10 cellular contexts compared by ENCODE assay signal in the genomic region with DNA sequence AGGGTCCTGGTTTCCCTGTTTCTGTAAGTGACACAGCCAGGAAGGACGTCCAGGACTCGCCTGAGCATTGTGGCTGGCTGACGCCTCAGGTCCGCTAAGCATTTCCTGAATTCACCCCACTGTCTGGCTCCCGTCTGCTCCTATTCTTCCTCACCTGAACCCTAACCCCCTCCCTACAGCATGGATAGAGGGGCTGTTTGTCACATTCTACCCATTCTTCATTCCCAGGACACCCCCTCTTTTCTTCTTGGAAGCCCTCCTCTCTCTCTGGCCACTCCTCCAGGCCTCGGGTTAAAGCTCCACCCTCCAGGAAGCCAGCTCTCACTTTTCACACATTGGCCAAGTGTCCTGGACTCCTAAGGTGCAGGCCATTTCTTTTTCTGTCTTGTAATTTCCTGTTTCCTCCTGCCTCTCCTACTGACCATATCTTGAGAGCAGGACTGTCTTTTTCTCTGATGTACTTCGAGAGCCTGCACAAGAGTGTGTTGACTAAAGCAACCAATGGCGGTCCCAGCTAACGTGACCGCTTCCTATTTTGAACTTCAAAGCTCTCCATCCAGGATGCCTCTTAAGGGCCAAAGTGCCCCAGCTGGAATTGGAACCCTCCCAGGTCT. TPM values are rescaled to one million over a fixed set of nuclear protein-coding genes. Genes with fewer than 3 reads are reported as not detected.
A peak's percentile ranks its signal among the peaks of the same experiment; 100 is the strongest.
DNase-seq lines count a peak whose midpoint lies in the region; ATAC-seq, FAIRE-seq and TF ChIP-seq lines count a peak whose summit lies in the region.
"Had no signal": no experiment of that assay in that cellular context is flagged by ENCODE, and none has a peak within 500 bp of the region (broad histone marks: within the 10 kb centered on the region; RNA-seq: fewer than 3 reads in every experiment).

No MANE protein-coding gene starts in this region.

- TF ChIP-seq RAD21 in HepG2 (CRISPR knock-in tag; IDR thresholded peaks at IDR 0.05) = no peak

- CTCF ChIA-PET in mammary epithelial cell (lab: Charles Lee; ENCODE audit: low non-redundant PET) = no interaction called here
- CTCF ChIA-PET in HepG2 (lab: Yijun Ruan, JAX; ENCODE audit: low intra/inter-chr PET ratio, low total read pairs) = no interaction called here

- in situ Hi-C loops in mammary epithelial cell (cut with MboI; ENCODE audit: low sequenced_read_pairs in 2 of 2) = no loop called here
- in situ Hi-C loops in HepG2 (cut with HindIII; ENCODE audit: extremely low pct_ligation_motif_present, low pct_unique_long_range_greater_than_20kb) = no loop called here

- H2AFZ ChIP-seq in mammary epithelial cell (ENCODE audit: low read depth, low read length) (no peak overlapping the region), HepG2 (ENCODE audit: low read length) (peak overlapping the region; percentile 98)

- H4K20me1 ChIP-seq in mammary epithelial cell (ENCODE audit: insufficient read depth, low read length) (no peaks in the 10 kb centered on the region), HepG2 (ENCODE audit: insufficient read depth, low read length) (no peaks in the 10 kb centered on the region)

- peak; percentile 58 for FAIRE-seq in HepG2 (lab: Jason Lieb, UNC)

- peak overlapping the region in 1 of 2 donors; percentile 55 for H3K27ac ChIP-seq in breast epithelium
- no peak overlapping the region for H3K27ac ChIP-seq in mammary epithelial cell (ENCODE audit: insufficient read depth, low read depth, low read length)
- H3K27ac ChIP-seq in HepG2 (ENCODE audit: extremely low read length, insufficient read depth, low read length) = no peak overlapping the region
- H3K27ac ChIP-seq in uterus = peak overlapping the region; percentile 22 to 45

- peak; percentile 82 for ATAC-seq in HepG2
- ATAC-seq in GM19395 (IDR thresholded peaks at IDR 0.05; ENCODE audit: unreplicated experiment) = no peak
- ATAC-seq in GM21529 (IDR thresholded peaks at IDR 0.05; ENCODE audit: unreplicated experiment) = no peak

- dilution Hi-C loops in mammary epithelial cell (cut with HindIII; ENCODE audit: low sequenced_read_pairs) = no loop called here

- H3K9me3 ChIP-seq in breast epithelium = no peaks in the 10 kb centered on the region
- H3K9me3 ChIP-seq in mammary epithelial cell (replicated peaks; ENCODE audit: insufficient read depth, low read length) = no peaks in the 10 kb centered on the region
- no peaks in the 10 kb centered on the region for H3K9me3 ChIP-seq in HepG2 (ENCODE audit: low read length)
- H3K9me3 ChIP-seq in uterus = no peaks in the 10 kb centered on the region

- H3K79me2 ChIP-seq in mammary epithelial cell (ENCODE audit: insufficient read depth, low read length) (no peaks in the 10 kb centered on the region), HepG2 (ENCODE audit: insufficient read depth, low read length) (no peaks in the 10 kb centered on the region)

- H3K4me3 ChIP-seq in breast epithelium = peak overlapping the region in 2 of 3 donors; percentile 1 to 22
- no peak overlapping the region for H3K4me3 ChIP-seq in mammary epithelial cell (replicated peaks in 1 of 3; ENCODE audit: insufficient read depth in 1 of 3, low read depth in 2 of 3, low read length in 3 of 3)
- H3K4me3 ChIP-seq in choroid plexus epithelial cell (ENCODE audit: low read depth, low read length) = peak overlapping the region; percentile 22
- H3K4me3 ChIP-seq in HepG2 (replicated peaks in 1 of 3; ENCODE audit: insufficient read depth in 1 of 3, low read depth in 2 of 3, low read length in 3 of 3) = peak overlapping the region; percentile 44 to 70 (median 63)
- no peak overlapping the region for H3K4me3 ChIP-seq in uterus

- TF ChIP-seq CTCF in breast epithelium (IDR thresholded peaks at IDR 0.05) (no peak), mammary epithelial cell (conservative IDR thresholded peaks at IDR 0.05 in 1 of 2, IDR thresholded peaks at IDR 0.05 in 1 of 2; ENCODE audit: extremely low read depth in 1 of 2, insufficient read depth in 1 of 2, low read depth in 1 of 2, low read length in 2 of 2) (no peak), choroid plexus epithelial cell (conservative IDR thresholded peaks at IDR 0.05; ENCODE audit: low read depth, low read length) (no peak), HepG2 (CRISPR knock-in tag; IDR thresholded peaks at IDR 0.05) (peak; percentile 6; the same call in 1 of the 2 replicates), uterus (IDR thresholded peaks at IDR 0.05) (no peak)

- 88% methylated on average over 9 of the region's 10 CpGs for WGBS in mammary epithelial cell (ENCODE audit: low coverage, missing lambda C conversion rate)
- under 1% methylated on average over 10 of the region's 10 CpGs for WGBS in HepG2 (ENCODE audit: low lambda C conversion rate)

- no TSS peak for BruUV-seq in mammary epithelial cell (replicated peaks; lab: Mats Ljungman, UMichigan)
- BruUV-seq in HepG2 (replicated peaks; lab: Mats Ljungman, UMichigan) = no TSS peak

- H3K36me3 ChIP-seq in breast epithelium = no peaks in the 10 kb centered on the region
- no peaks in the 10 kb centered on the region for H3K36me3 ChIP-seq in mammary epithelial cell (ENCODE audit: insufficient read depth, low read length)
- no peaks in the 10 kb centered on the region for H3K36me3 ChIP-seq in HepG2 (replicated peaks in 1 of 2; ENCODE audit: control insufficient read depth in 1 of 2, insufficient read depth in 2 of 2, low read length in 2 of 2)
- no peaks in the 10 kb centered on the region for H3K36me3 ChIP-seq in uterus

- TF ChIP-seq POLR2A in breast epithelium (IDR thresholded peaks at IDR 0.05) (no peak), HepG2 (IDR thresholded peaks at IDR 0.05; ENCODE audit: insufficient read depth in 1 of 2, low read depth in 2 of 2, low read length in 2 of 2) (peak in 1 of 2 experiments; percentile 46; a peak in 1 of 4 replicates), uterus (IDR thresholded peaks at IDR 0.05) (no peak)

- DNase-seq in breast epithelium (ENCODE audit: low spot score in 2 of 2) = no peak
- no peak for DNase-seq in mammary epithelial cell
- peak; percentile 45 for DNase-seq in choroid plexus epithelial cell (ENCODE audit: low read depth)
- no peak for DNase-seq in HepG2 (ENCODE audit: low spot score)
- DNase-seq in uterus = no peak
- DNase-seq in HK-2 (ENCODE audit: unreplicated experiment) = no peak
- DNase-seq: central memory CD4-positive, alpha-beta T cell; mesenchymal stem cell had no signal

- no peaks in the 10 kb centered on the region for H3K4me1 ChIP-seq in breast epithelium
- H3K4me1 ChIP-seq in mammary epithelial cell (ENCODE audit: insufficient read depth, low read length) = no peaks in the 10 kb centered on the region
- H3K4me1 ChIP-seq in HepG2 (ENCODE audit: insufficient read depth, low read length) = peaks cover 58% of the 10 kb centered on the region
- H3K4me1 ChIP-seq in uterus = no peaks in the 10 kb centered on the region

- H3K27me3 ChIP-seq in breast epithelium (no peaks in the 10 kb centered on the region), mammary epithelial cell (ENCODE audit: insufficient read depth, low read length) (no peaks in the 10 kb centered on the region), HepG2 (ENCODE audit: control insufficient read depth in 1 of 2, insufficient read depth in 2 of 2, low read length in 2 of 2) (peaks cover 0 to 5% of the 10 kb centered on the region in 2 experiments; a peak in 2 of 5 replicates), uterus (no peaks in the 10 kb centered on the region)

- TF ChIP-seq EP300 in HepG2 (IDR thresholded peaks at IDR 0.05; ENCODE audit: low read depth in 2 of 2, low read length in 2 of 2) = no peak
- no peak for TF ChIP-seq EP300 in HepG2 (CRISPR knock-in tag; IDR thresholded peaks at IDR 0.05; ENCODE audit: borderline replicate concordance)

- intact Hi-C loops in breast epithelium (cut with DNase I; ENCODE audit: low total_unique reads) = no loop called here
- intact Hi-C loops in mammary epithelial cell (cut with micrococcal nuclease) = no loop called here
- intact Hi-C loops in HepG2 (cut with micrococcal nuclease; ENCODE audit: unreplicated experiment) = no loop called here
- intact Hi-C loops in uterus (cut with DNase I; ENCODE audit: low total_unique reads) = no loop called here

- H3K4me2 ChIP-seq in mammary epithelial cell (ENCODE audit: insufficient read depth, low read depth, low read length) (no peak overlapping the region), HepG2 (ENCODE audit: low read depth, low read length) (peak overlapping the region; percentile 98)

- no peak overlapping the region for H3K9ac ChIP-seq in mammary epithelial cell (ENCODE audit: insufficient read depth, low read length)
- H3K9ac ChIP-seq in HepG2 (ENCODE audit: insufficient read depth, low read depth, low read length) = peak overlapping the region; percentile 45

- POLR2A ChIA-PET in HepG2 (lab: Yijun Ruan, JAX) = interaction anchor here (0.7 to 2.3 kb wide), 22 partner anchors 8 to 563 kb away, joined by 3 to 15 read pairs (median 4); a partner anchor contains a TSS

RNA-seq across cellular contexts. Expression of a gene that starts 24.2 kb away (rescaled TPM):
- total RNA-seq in breast epithelium (1 to 10 TPM in 2 of 3 donors, under 1 TPM in 1; 0.88 to 3.4 (median 2.9) TPM), mammary epithelial cell (under 1 TPM in 1 of 2 donors, not detected in 1; 0.17 TPM), HepG2 (2016; rRNA removed; fragmentation: Illumina TruSeq; extraction: Trizol) (not detected in 2 replicates), uterus (not detected)
- polyA plus RNA-seq in mammary epithelial cell (0.12 TPM), HepG2 (2011; rRNA removed) (0.14 TPM in 1 of 2 replicates, not detected in the other)
- polyA minus RNA-seq in mammary epithelial cell = not detected
- total RNA-seq in HepG2 (2016; cell fraction: cytosol; rRNA removed; fragmentation: Illumina TruSeq; extraction: Trizol; ENCODE audit: low read depth) = not detected in 2 replicates
- total RNA-seq in HepG2 (2016; cell fraction: insoluble cytoplasmic fraction; rRNA removed; fragmentation: Illumina TruSeq; extraction: Trizol) = not detected in 2 replicates
- not detected in 2 replicates for total RNA-seq in HepG2 (2016; cell fraction: membrane; rRNA removed; fragmentation: Illumina TruSeq; extraction: Trizol)
- not detected in 2 replicates for total RNA-seq in HepG2 (2016; cell fraction: nucleus; rRNA removed; fragmentation: Illumina TruSeq; extraction: Trizol)
- 0.09 TPM in 1 of 2 replicates, not detected in the other for polyA plus RNA-seq in HepG2 (2011; cell fraction: cytosol; rRNA removed)
- 0.24 TPM in 1 of 2 replicates, not detected in the other for polyA plus RNA-seq in HepG2 (2011; cell fraction: nucleus; rRNA removed)
- not detected in 2 replicates for polyA plus RNA-seq in HepG2 (2012)
- polyA plus RNA-seq in HepG2 (2016; cell fraction: cytosol; fragmentation: Illumina TruSeq; extraction: Trizol; ENCODE audit: low read depth) = not detected in 2 replicates
- polyA plus RNA-seq in HepG2 (2016; cell fraction: insoluble cytoplasmic fraction; fragmentation: Illumina TruSeq; extraction: Trizol; ENCODE audit: low read depth) = not detected in 2 replicates
- polyA plus RNA-seq in HepG2 (2016; cell fraction: membrane; fragmentation: Illumina TruSeq; extraction: Trizol; ENCODE audit: low read depth) = not detected in 2 replicates
- not detected in 2 replicates for polyA plus RNA-seq in HepG2 (2016; cell fraction: nucleus; fragmentation: Illumina TruSeq; extraction: Trizol; ENCODE audit: insufficient read depth, low read depth)
- not detected in 2 replicates for polyA minus RNA-seq in HepG2 (2011; rRNA and poly(A)+ RNA removed; ENCODE audit: low replicate concordance)
- polyA minus RNA-seq in HepG2 (2011; cell fraction: cytosol; rRNA and poly(A)+ RNA removed) = not detected in 2 replicates
- polyA minus RNA-seq in HepG2 (2011; cell fraction: nucleus; rRNA and poly(A)+ RNA removed) = not detected in 2 replicates

RNA-seq across cellular contexts. Expression of a gene that starts 30.9 kb away (rescaled TPM):
- 100 to 1,000 TPM; 106 to 140 (median 110) TPM for total RNA-seq in breast epithelium
- total RNA-seq in mammary epithelial cell = 10 to 100 TPM; 45.7 to 55.5 TPM
- 156 TPM for polyA plus RNA-seq in mammary epithelial cell
- polyA minus RNA-seq in mammary epithelial cell = 157 TPM
- 23.1 and 43.2 TPM in 2 replicates for total RNA-seq in HepG2 (2016; rRNA removed; fragmentation: Illumina TruSeq; extraction: Trizol)
- total RNA-seq in HepG2 (2016; cell fraction: cytosol; rRNA removed; fragmentation: Illumina TruSeq; extraction: Trizol; ENCODE audit: low read depth) = 19.7 and 24.6 TPM in 2 replicates
- total RNA-seq in HepG2 (2016; cell fraction: insoluble cytoplasmic fraction; rRNA removed; fragmentation: Illumina TruSeq; extraction: Trizol) = 22.9 and 41.9 TPM in 2 replicates
- total RNA-seq in HepG2 (2016; cell fraction: membrane; rRNA removed; fragmentation: Illumina TruSeq; extraction: Trizol) = 37.5 and 40.9 TPM in 2 replicates
- total RNA-seq in HepG2 (2016; cell fraction: nucleus; rRNA removed; fragmentation: Illumina TruSeq; extraction: Trizol) = 42.6 and 53.1 TPM in 2 replicates
- 95.5 and 106 TPM in 2 replicates for polyA plus RNA-seq in HepG2 (2011; rRNA removed)
- polyA plus RNA-seq in HepG2 (2011; cell fraction: cytosol; rRNA removed) = 92.8 and 113 TPM in 2 replicates
- polyA plus RNA-seq in HepG2 (2011; cell fraction: nucleus; rRNA removed) = 132 and 138 TPM in 2 replicates
- 38.8 and 43.9 TPM in 2 replicates for polyA plus RNA-seq in HepG2 (2012)
- 32.1 and 36.6 TPM in 2 replicates for polyA plus RNA-seq in HepG2 (2016; cell fraction: cytosol; fragmentation: Illumina TruSeq; extraction: Trizol; ENCODE audit: low read depth)
- 35.2 and 35.6 TPM in 2 replicates for polyA plus RNA-seq in HepG2 (2016; cell fraction: insoluble cytoplasmic fraction; fragmentation: Illumina TruSeq; extraction: Trizol; ENCODE audit: low read depth)
- 48.6 and 49.6 TPM in 2 replicates for polyA plus RNA-seq in HepG2 (2016; cell fraction: membrane; fragmentation: Illumina TruSeq; extraction: Trizol; ENCODE audit: low read depth)
- polyA plus RNA-seq in HepG2 (2016; cell fraction: nucleus; fragmentation: Illumina TruSeq; extraction: Trizol; ENCODE audit: insufficient read depth, low read depth) = 82.7 and 90.9 TPM in 2 replicates
- 236 and 248 TPM in 2 replicates for polyA minus RNA-seq in HepG2 (2011; rRNA and poly(A)+ RNA removed; ENCODE audit: low replicate concordance)
- polyA minus RNA-seq in HepG2 (2011; cell fraction: cytosol; rRNA and poly(A)+ RNA removed) = 35.4 and 40.0 TPM in 2 replicates
- 37.0 and 39.3 TPM in 2 replicates for polyA minus RNA-seq in HepG2 (2011; cell fraction: nucleus; rRNA and poly(A)+ RNA removed)
- total RNA-seq in uterus = 100 to 1,000 TPM in 2 of 4 donors, 10 to 100 TPM in 2; 29.9 to 150 (median 95.1) TPM

RNA-seq across cellular contexts. Expression of a gene that starts 33.9 kb away (rescaled TPM):
- 1 to 10 TPM; 1.1 to 3.8 (median 2.9) TPM for total RNA-seq in breast epithelium
- 1 to 10 TPM in 1 of 2 donors, not detected in 1; 2.0 TPM for total RNA-seq in mammary epithelial cell
- polyA plus RNA-seq in mammary epithelial cell = not detected
- polyA minus RNA-seq in mammary epithelial cell = 1.3 TPM
- 0.07 TPM in 1 of 2 replicates, not detected in the other for total RNA-seq in HepG2 (2016; rRNA removed; fragmentation: Illumina TruSeq; extraction: Trizol)
- not detected in 2 replicates for total RNA-seq in HepG2 (2016; cell fraction: cytosol; rRNA removed; fragmentation: Illumina TruSeq; extraction: Trizol; ENCODE audit: low read depth)
- not detected in 2 replicates for total RNA-seq in HepG2 (2016; cell fraction: insoluble cytoplasmic fraction; rRNA removed; fragmentation: Illumina TruSeq; extraction: Trizol)
- not detected in 2 replicates for total RNA-seq in HepG2 (2016; cell fraction: membrane; rRNA removed; fragmentation: Illumina TruSeq; extraction: Trizol)
- not detected in 2 replicates for total RNA-seq in HepG2 (2016; cell fraction: nucleus; rRNA removed; fragmentation: Illumina TruSeq; extraction: Trizol)
- polyA plus RNA-seq in HepG2 (2011; rRNA removed) = 0.11 and 0.13 TPM in 2 replicates
- polyA plus RNA-seq in HepG2 (2011; cell fraction: cytosol; rRNA removed) = 0.03 and 0.05 TPM in 2 replicates
- 0.71 and 0.74 TPM in 2 replicates for polyA plus RNA-seq in HepG2 (2011; cell fraction: nucleus; rRNA removed)
- 0.07 and 0.09 TPM in 2 replicates for polyA plus RNA-seq in HepG2 (2012)
- not detected in 2 replicates for polyA plus RNA-seq in HepG2 (2016; cell fraction: cytosol; fragmentation: Illumina TruSeq; extraction: Trizol; ENCODE audit: low read depth)
- not detected in 2 replicates for polyA plus RNA-seq in HepG2 (2016; cell fraction: insoluble cytoplasmic fraction; fragmentation: Illumina TruSeq; extraction: Trizol; ENCODE audit: low read depth)
- not detected in 2 replicates for polyA plus RNA-seq in HepG2 (2016; cell fraction: membrane; fragmentation: Illumina TruSeq; extraction: Trizol; ENCODE audit: low read depth)
- polyA plus RNA-seq in HepG2 (2016; cell fraction: nucleus; fragmentation: Illumina TruSeq; extraction: Trizol; ENCODE audit: insufficient read depth, low read depth) = not detected in 2 replicates
- polyA minus RNA-seq in HepG2 (2011; rRNA and poly(A)+ RNA removed; ENCODE audit: low replicate concordance) = 0.07 TPM in 1 of 2 replicates, not detected in the other
- not detected in 2 replicates for polyA minus RNA-seq in HepG2 (2011; cell fraction: cytosol; rRNA and poly(A)+ RNA removed)
- polyA minus RNA-seq in HepG2 (2011; cell fraction: nucleus; rRNA and poly(A)+ RNA removed) = 0.37 TPM in 1 of 2 replicates, not detected in the other
- 1 to 10 TPM in 1 of 4 donors, not detected in 3; 1.5 TPM for total RNA-seq in uterus

RNA-seq across cellular contexts. Expression of a gene that starts 54.4 kb away (rescaled TPM):
- total RNA-seq in breast epithelium (100 to 1,000 TPM; 643 to 810 (median 662) TPM), mammary epithelial cell (100 to 1,000 TPM; 872 to 986 TPM), HepG2 (2016; rRNA removed; fragmentation: Illumina TruSeq; extraction: Trizol) (1,472 and 2,212 TPM in 2 replicates), uterus (100 to 1,000 TPM; 336 to 897 (median 564) TPM)
- polyA plus RNA-seq in mammary epithelial cell (1,054 TPM), HepG2 (2011; rRNA removed) (1,076 and 1,325 TPM in 2 replicates)
- polyA minus RNA-seq in mammary epithelial cell = 1,190 TPM
- 123 and 155 TPM in 2 replicates for total RNA-seq in HepG2 (2016; cell fraction: cytosol; rRNA removed; fragmentation: Illumina TruSeq; extraction: Trizol; ENCODE audit: low read depth)
- 1,508 and 1,964 TPM in 2 replicates for total RNA-seq in HepG2 (2016; cell fraction: insoluble cytoplasmic fraction; rRNA removed; fragmentation: Illumina TruSeq; extraction: Trizol)
- 383 and 490 TPM in 2 replicates for total RNA-seq in HepG2 (2016; cell fraction: membrane; rRNA removed; fragmentation: Illumina TruSeq; extraction: Trizol)
- 1,014 and 1,081 TPM in 2 replicates for total RNA-seq in HepG2 (2016; cell fraction: nucleus; rRNA removed; fragmentation: Illumina TruSeq; extraction: Trizol)
- polyA plus RNA-seq in HepG2 (2011; cell fraction: cytosol; rRNA removed) = 1,072 and 1,224 TPM in 2 replicates
- 279 and 406 TPM in 2 replicates for polyA plus RNA-seq in HepG2 (2011; cell fraction: nucleus; rRNA removed)
- 1,683 and 1,883 TPM in 2 replicates for polyA plus RNA-seq in HepG2 (2012)
- 155 and 188 TPM in 2 replicates for polyA plus RNA-seq in HepG2 (2016; cell fraction: cytosol; fragmentation: Illumina TruSeq; extraction: Trizol; ENCODE audit: low read depth)
- 2,023 and 2,380 TPM in 2 replicates for polyA plus RNA-seq in HepG2 (2016; cell fraction: insoluble cytoplasmic fraction; fragmentation: Illumina TruSeq; extraction: Trizol; ENCODE audit: low read depth)
- polyA plus RNA-seq in HepG2 (2016; cell fraction: membrane; fragmentation: Illumina TruSeq; extraction: Trizol; ENCODE audit: low read depth) = 336 and 456 TPM in 2 replicates
- polyA plus RNA-seq in HepG2 (2016; cell fraction: nucleus; fragmentation: Illumina TruSeq; extraction: Trizol; ENCODE audit: insufficient read depth, low read depth) = 1,245 and 1,272 TPM in 2 replicates
- polyA minus RNA-seq in HepG2 (2011; rRNA and poly(A)+ RNA removed; ENCODE audit: low replicate concordance) = 1,001 and 1,123 TPM in 2 replicates
- 1,091 and 1,101 TPM in 2 replicates for polyA minus RNA-seq in HepG2 (2011; cell fraction: cytosol; rRNA and poly(A)+ RNA removed)
- 271 and 440 TPM in 2 replicates for polyA minus RNA-seq in HepG2 (2011; cell fraction: nucleus; rRNA and poly(A)+ RNA removed)

Comparison
In these comparisons a context has a peak if more than half of its experiments do, and no peak if none do; other contexts are left out.
1. H3K4me3 ChIP-seq: peak in breast epithelium (2 of 3), choroid plexus epithelial cell (single experiment) and HepG2 (3 of 3); none in mammary epithelial cell (0 of 3) and uterus (0 of 2).
2. H3K27ac ChIP-seq: peak in uterus (2 of 2); none in mammary epithelial cell (single experiment) and HepG2 (single experiment).